Comparison of ENCODE assay signal across 1 cellular context in genomic region chr15:45548753-45549520, GRCh38.
TF ChIP-seq lines count a peak whose summit lies in the region.

No MANE protein-coding gene starts in this region.

TF ChIP-seq in K562, 482 proteins besides CTCF, POLR2A, EP300 and RAD21 (continued from another document and continues in another):
- TF ChIP-seq ZBTB11 (CRISPR knock-in tag; IDR thresholded peaks at IDR 0.05) (peak in 1 of 3 experiments; percentile 42; a peak in 1 of 6 replicates), ZMIZ1 (IDR thresholded peaks at IDR 0.05; ENCODE audit: low read depth in 2 of 2, low read length in 2 of 2) (0 out of 4 replicates have a peak, but pooled peaks of 1 of the 2 experiments have one; percentile 27), SP1 (CRISPR knock-in tag; IDR thresholded peaks at IDR 0.05) (no peak), PKNOX1 (IDR thresholded peaks at IDR 0.05) (no peak), FOXA1 (IDR thresholded peaks at IDR 0.05; ENCODE audit: borderline replicate concordance) (no peak), GATAD2B (IDR thresholded peaks at IDR 0.05; ENCODE audit: borderline replicate concordance) (no peak), ZSCAN32 (CRISPR knock-in tag; IDR thresholded peaks at IDR 0.05) (no peak), POLR2AphosphoS2 (IDR thresholded peaks at IDR 0.05; ENCODE audit: low read length) (no peak), ZBTB33 (CRISPR knock-in tag; IDR thresholded peaks at IDR 0.05) (0 out of 2 replicates have a peak, but pooled peaks have one; percentile 55), ZNF274 (IDR thresholded peaks at IDR 0.05; ENCODE audit: borderline replicate concordance, low read depth, low read length) (no peak), ZNF175 (CRISPR knock-in tag; IDR thresholded peaks at IDR 0.05; ENCODE audit: low read depth) (peak; percentile 52; the same call in 1 of the 2 replicates), MITF (IDR thresholded peaks at IDR 0.05) (no peak), ZNF778 (CRISPR knock-in tag; IDR thresholded peaks at IDR 0.05) (no peak), MXD1 (CRISPR knock-in tag; IDR thresholded peaks at IDR 0.05; ENCODE audit: borderline replicate concordance, poor library complexity, severe bottlenecking) (no peak), ZFX (CRISPR knock-in tag; IDR thresholded peaks at IDR 0.05) (no peak; the same call in 1 of the 2 replicates), THAP12 (CRISPR knock-in tag; IDR thresholded peaks at IDR 0.05) (no peak), RAD51 (IDR thresholded peaks at IDR 0.05; ENCODE audit: borderline replicate concordance, low read depth) (no peak), GTF2E2 (tag; IDR thresholded peaks at IDR 0.05) (no peak), ATF4 (CRISPR knock-in tag; IDR thresholded peaks at IDR 0.05) (no peak), GTF2B (IDR thresholded peaks at IDR 0.05; ENCODE audit: extremely low read depth, insufficient read length) (no peak), HDAC8 (tag; IDR thresholded peaks at IDR 0.05) (no peak), SOX6 (IDR thresholded peaks at IDR 0.05) (0 out of 2 replicates have a peak, but pooled peaks have one; percentile 13), SNIP1 (IDR thresholded peaks at IDR 0.05; ENCODE audit: low read depth) (no peak), TCFL5 (CRISPR knock-in tag; conservative IDR thresholded peaks at IDR 0.05) (no peak), CAMTA2 (CRISPR knock-in tag; conservative IDR thresholded peaks at IDR 0.05) (no peak), IRF1 (CRISPR knock-in tag; IDR thresholded peaks at IDR 0.05; ENCODE audit: borderline replicate concordance) (no peak), ZNF395 (CRISPR knock-in tag; IDR thresholded peaks at IDR 0.05) (peak; percentile 62; the same call in 1 of the 2 replicates), NCOA2 (IDR thresholded peaks at IDR 0.05; ENCODE audit: partially characterized antibody in 2 of 2) (no peak), L3MBTL2 (IDR thresholded peaks at IDR 0.05) (peak; percentile 82), ASH1L (IDR thresholded peaks at IDR 0.05; ENCODE audit: borderline replicate concordance, low read depth, partially characterized antibody) (no peak), CREB5 (CRISPR knock-in tag; IDR thresholded peaks at IDR 0.05) (no peak), KDM5B (IDR thresholded peaks at IDR 0.05; ENCODE audit: insufficient replicate concordance, low read depth, low read length) (peak; percentile 59), KLF1 (tag; IDR thresholded peaks at IDR 0.05) (no peak), CTBP1 (IDR thresholded peaks at IDR 0.05; ENCODE audit: borderline replicate concordance) (no peak), ZKSCAN1 (IDR thresholded peaks at IDR 0.05; ENCODE audit: low read depth, low read length) (no peak), CCNT2 (IDR thresholded peaks at IDR 0.05; ENCODE audit: borderline replicate concordance, extremely low read depth, insufficient read length, low read depth, low read length) (no peak)
